15 cellular contexts compared by ENCODE assay signal in genomic region chr21:39581414-39581813, GRCh38. TPM values are rescaled to one million over a fixed set of nuclear protein-coding genes. Genes with fewer than 3 reads are reported as not detected.
"Had no signal": no experiment of that assay in that cellular context is flagged by ENCODE, and none has a peak within 500 bp of the region (broad histone marks: within the 10 kb centered on the region; RNA-seq: fewer than 3 reads in every experiment).

No MANE protein-coding gene starts in this region.

- H3K9me3 ChIP-seq: adrenal gland, psoas muscle had no signal

- H3K4me1 ChIP-seq: adrenal gland, psoas muscle had no signal

- H3K27me3 Mint-ChIP-seq: activated CD4-positive, alpha-beta memory T cell treated with anti-CD3 and anti-CD28 coated beads, Interleukin-2, amount 10 ng/mL, durations not matched to agents 7 days and 5 days had no signal

- H3K27ac Mint-ChIP-seq: activated CD4-positive, alpha-beta memory T cell treated with anti-CD3 and anti-CD28 coated beads, Interleukin-2, amount 10 ng/mL, durations not matched to agents 7 days and 5 days; activated naive CD4-positive, alpha-beta T cell treated with anti-CD3 and anti-CD28 coated beads, Interleukin-2, amount 50 U/mL, for 24 hours; nephron; T-helper 17 cell had no signal

- H3K27ac ChIP-seq: adrenal gland, cardiac muscle cell, dorsolateral prefrontal cortex, psoas muscle had no signal

- ATAC-seq: psoas muscle; sciatic nerve; stimulated activated naive CD8-positive, alpha-beta T cell treated with anti-CD3 and anti-CD28 coated beads, Interleukin-15, Interleukin-2, amounts not matched to agents 100 U/mL and 50 U/mL, for 24 hours; T-helper 17 cell had no signal

- H3K27me3 ChIP-seq: cardiac muscle cell had no signal

- H3K4me3 ChIP-seq: adrenal gland, cardiac muscle cell, dorsolateral prefrontal cortex, psoas muscle had no signal

- H3K4me3 Mint-ChIP-seq: activated CD4-positive, alpha-beta memory T cell treated with anti-CD3 and anti-CD28 coated beads, Interleukin-2, amount 10 ng/mL, durations not matched to agents 7 days and 5 days; activated naive CD4-positive, alpha-beta T cell treated with anti-CD3 and anti-CD28 coated beads, Interleukin-2, amount 50 U/mL, for 24 hours; nephron; T-helper 17 cell had no signal

- H3K4me1 Mint-ChIP-seq: activated CD4-positive, alpha-beta memory T cell treated with anti-CD3 and anti-CD28 coated beads, Interleukin-2, amount 10 ng/mL, durations not matched to agents 7 days and 5 days; activated naive CD4-positive, alpha-beta T cell treated with anti-CD3 and anti-CD28 coated beads, Interleukin-2, amount 50 U/mL, for 24 hours; nephron; T-helper 17 cell had no signal

- H3K36me3 Mint-ChIP-seq: activated naive CD4-positive, alpha-beta T cell treated with anti-CD3 and anti-CD28 coated beads, Interleukin-2, amount 50 U/mL, for 24 hours had no signal

- DNase-seq: activated CD4-positive, alpha-beta memory T cell treated with anti-CD3 and anti-CD28 coated beads, Interleukin-2, amount 10 ng/mL, durations not matched to agents 7 days and 5 days; activated CD4-positive, alpha-beta T cell treated with anti-CD3 and anti-CD28 coated beads for 4 hours; activated effector memory CD4-positive, alpha-beta T cell treated with anti-CD3 and anti-CD28 coated beads, Interleukin-2, amount 50 U/mL, for 16 hours; activated T-cell treated with anti-CD3 and anti-CD28 coated beads, Interleukin-2, amount 50 U/mL, for 48 hours; adrenal gland; dorsolateral prefrontal cortex; occipital lobe; psoas muscle; stimulated activated naive CD8-positive, alpha-beta T cell treated with anti-CD3 and anti-CD28 coated beads, Interleukin-15, Interleukin-2, amounts not matched to agents 100 U/mL and 50 U/mL, for 24 hours; T-helper 17 cell; trophoblast cell had no signal

- H3K9me3 Mint-ChIP-seq: activated CD4-positive, alpha-beta memory T cell treated with anti-CD3 and anti-CD28 coated beads, Interleukin-2, amount 10 ng/mL, durations not matched to agents 7 days and 5 days had no signal

- H3K36me3 ChIP-seq: adrenal gland, cardiac muscle cell had no signal

RNA-seq across cellular contexts. Expression of gene B3GALT5, which starts 31.3 kb away (rescaled TPM):
- total RNA-seq: activated CD4-positive, alpha-beta memory T cell treated with anti-CD3 and anti-CD28 coated beads, Interleukin-2, amount 10 ng/mL, durations not matched to agents 7 days and 5 days; sciatic nerve; T-helper 17 cell had no signal
